ENCODE assay signal across 12 cellular contexts in the genomic region with DNA sequence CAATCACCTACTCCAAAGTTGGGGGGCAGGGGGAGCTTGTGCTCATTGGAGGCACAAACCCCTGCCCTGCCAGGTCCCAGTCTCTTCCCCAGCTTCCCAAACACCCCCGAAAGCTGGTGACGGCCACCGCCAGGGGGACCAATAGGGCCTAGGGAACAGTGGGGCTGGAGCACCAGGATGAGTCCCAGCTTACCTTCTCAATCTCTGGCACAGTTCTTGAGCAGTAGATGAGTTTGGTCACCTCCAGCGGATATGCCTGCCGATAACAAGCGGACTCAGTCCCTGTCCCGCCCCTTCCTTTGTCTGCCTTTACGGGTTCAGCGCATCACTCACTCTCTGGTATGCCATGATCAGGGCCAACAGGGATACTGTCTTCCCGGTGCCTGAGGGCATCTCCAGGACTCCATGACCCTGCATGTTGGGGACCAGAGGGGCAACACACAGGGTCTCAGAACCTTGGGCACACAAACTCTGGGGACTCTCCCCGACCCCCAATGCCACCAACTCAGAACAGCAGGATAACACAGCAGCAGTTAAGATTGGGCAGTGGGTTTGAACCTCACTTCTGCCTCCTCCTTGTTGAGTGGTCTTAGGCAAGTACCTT. TPM values are rescaled to one million over a fixed set of nuclear protein-coding genes. Genes with fewer than 3 reads are reported as not detected.
DNase-seq lines count a peak whose midpoint lies in the region; ATAC-seq, FAIRE-seq and TF ChIP-seq lines count a peak whose summit lies in the region.
"Had no signal": no experiment of that assay in that cellular context is flagged by ENCODE, and none has a peak within 500 bp of the region (broad histone marks: within the 10 kb centered on the region; RNA-seq: fewer than 3 reads in every experiment).

No MANE protein-coding gene starts in this region.

- H3K18ac ChIP-seq in H1 (ENCODE audit: extremely low read depth, low read length): no peak overlapping the region

- H3K36me3 Mint-ChIP-seq in activated naive CD4-positive, alpha-beta T cell treated with anti-CD3 and anti-CD28 coated beads for 36 hours (ENCODE audit: low read depth): no peaks in the 10 kb centered on the region
- no peaks in the 10 kb centered on the region for H3K36me3 Mint-ChIP-seq in activated naive CD4-positive, alpha-beta T cell treated with anti-CD3 and anti-CD28 coated beads, Interleukin-2, amount 50 U/mL, for 72 hours
- peaks cover 6% of the 10 kb centered on the region for H3K36me3 Mint-ChIP-seq in stimulated activated effector memory CD8-positive, alpha-beta T cell treated with anti-CD3 and anti-CD28 coated beads, Interleukin-12 subunit alpha, Interleukin-12 subunit beta, amount 100 ng/mL, for 72 hours

- H2BK12ac ChIP-seq in H1 (ENCODE audit: low read depth, low read length): no peak overlapping the region

- no peak for TF ChIP-seq EP300 in H1 (IDR thresholded peaks at IDR 0.05; ENCODE audit: borderline replicate concordance in 1 of 2, low read depth in 2 of 2, low read length in 2 of 2)

- CTCF ChIA-PET in activated naive CD4-positive, alpha-beta T cell treated with anti-CD3 and anti-CD28 coated beads for 36 hours (lab: Charles Lee): interaction anchor here (0.6 kb wide), 1 partner anchor 66 kb away, joined by 3 read pairs; no protein-coding TSS in a partner anchor
- CTCF ChIA-PET in H1 (lab: Charles Lee; ENCODE audit: partially characterized antibody): interaction anchor here (0.5 to 2.5 kb wide), 10 partner anchors 13 to 295 kb away, joined by 3 to 9 read pairs (median 4); a partner anchor contains a TSS

- no peak overlapping the region for H4K5ac ChIP-seq in H1 (ENCODE audit: insufficient read length, low read depth, low read length)

- FAIRE-seq in H1 (lab: Jason Lieb, UNC) (no peak), frontal cortex (lab: Jason Lieb, UNC) (no peak)

- H3K27ac ChIP-seq in H1 (ENCODE audit: low read depth, low read length): no peak overlapping the region
- H3K27ac ChIP-seq: heart right ventricle had no signal

- H3K27me3 Mint-ChIP-seq in activated naive CD4-positive, alpha-beta T cell treated with anti-CD3 and anti-CD28 coated beads for 36 hours (ENCODE audit: low read depth): no peaks in the 10 kb centered on the region

- 0 out of 2 replicates have a peak, but pooled peaks cover 2% of the 10 kb centered on the region for H3K23me2 ChIP-seq in H1 (ENCODE audit: low read depth, low read length)

- WGBS in H1 (ENCODE audit: extremely low coverage in 1 of 2, insufficient coverage in 1 of 2, insufficient read length in 1 of 2, insufficient replicate concordance in 2 of 2, low coverage in 1 of 2, low lambda C conversion rate in 2 of 2, missing lambda C conversion rate in 1 of 2), 2 experiments: 89% methylated on average over 11 of the region's 11 CpGs; no CpG with 5 or more reads in 1 of the 2 experiments

- H2BK5ac ChIP-seq in H1 (ENCODE audit: low read depth, low read length): no peak overlapping the region

- H2BK15ac ChIP-seq in H1 (ENCODE audit: low read length): no peak overlapping the region

- 0 out of 7 replicates have a peak overlapping the region, but pooled peaks of 1 of the 4 experiments have one; percentile 32 for H3K9ac ChIP-seq in H1 (replicated peaks in 1 of 4; ENCODE audit: extremely low read depth in 1 of 4, low read depth in 3 of 4, low read length in 3 of 4)

- TF ChIP-seq RAD21 in H1 (IDR thresholded peaks at IDR 0.05 in 1 of 2, conservative IDR thresholded peaks at IDR 0.05 in 1 of 2; ENCODE audit: low read depth in 2 of 2, low read length in 2 of 2): peak; percentile 16 to 35; a peak in 2 of 4 replicates

- no peaks in the 10 kb centered on the region for H3K9me3 ChIP-seq in H1 (ENCODE audit: insufficient read depth in 2 of 2, low read depth in 1 of 2, low read length in 1 of 2)
- H3K9me3 ChIP-seq: heart right ventricle had no signal

- ATAC-seq in activated naive CD4-positive, alpha-beta T cell treated with anti-CD3 and anti-CD28 coated beads, Interleukin-2, amount 50 U/mL, for 72 hours: no peak
- no peak for ATAC-seq in stimulated activated effector memory CD8-positive, alpha-beta T cell treated with anti-CD3 and anti-CD28 coated beads, Interleukin-12 subunit alpha, Interleukin-12 subunit beta, amount 100 ng/mL, for 72 hours
- no peak for ATAC-seq in HG02885 (IDR thresholded peaks at IDR 0.05; ENCODE audit: poor library complexity, unreplicated experiment)
- no peak for ATAC-seq in HG03025 (IDR thresholded peaks at IDR 0.05; ENCODE audit: low FRiP score, unreplicated experiment)
- ATAC-seq: heart right ventricle had no signal

- no peak overlapping the region for H3K56ac ChIP-seq in H1 (replicated peaks; ENCODE audit: insufficient read length, low read depth, low read length)

- peaks cover 5% of the 10 kb centered on the region for H3K4me1 Mint-ChIP-seq in activated naive CD4-positive, alpha-beta T cell treated with anti-CD3 and anti-CD28 coated beads for 36 hours (ENCODE audit: low read depth)
- peaks cover 11% of the 10 kb centered on the region for H3K4me1 Mint-ChIP-seq in stimulated activated effector memory CD8-positive, alpha-beta T cell treated with anti-CD3 and anti-CD28 coated beads, Interleukin-12 subunit alpha, Interleukin-12 subunit beta, amount 100 ng/mL, for 72 hours

- no peak overlapping the region for H2BK20ac ChIP-seq in H1 (ENCODE audit: low read length)

- peak; percentile 23 to 37 (median 26); a peak in 3 of 4 replicates for TF ChIP-seq CTCF in H1 (IDR thresholded peaks at IDR 0.05; ENCODE audit: control extremely low read depth in 1 of 3, insufficient read depth in 1 of 3, low read depth in 1 of 3, low read length in 3 of 3)

- H3K14ac ChIP-seq in H1 (ENCODE audit: insufficient read length): no peak overlapping the region

- peaks cover 0 to 14% of the 10 kb centered on the region in 2 experiments; a peak in 1 of 4 replicates for H3K79me2 ChIP-seq in H1 (ENCODE audit: control insufficient read depth in 1 of 2, insufficient read depth in 2 of 2, low read length in 2 of 2)

- no peak for TF ChIP-seq POLR2A in H1 (IDR thresholded peaks at IDR 0.05; ENCODE audit: control extremely low read depth in 1 of 2, low read depth in 2 of 2, low read length in 2 of 2)

- peaks cover 5 to 13% of the 10 kb centered on the region in 2 experiments for H4K20me1 ChIP-seq in H1 (replicated peaks in 1 of 2; ENCODE audit: control insufficient read depth in 1 of 2, insufficient read depth in 2 of 2, low read length in 2 of 2)

- H3K23ac ChIP-seq in H1 (ENCODE audit: insufficient read length): no peak overlapping the region

- H2AFZ ChIP-seq in H1 (ENCODE audit: low read length): no peak overlapping the region

- H3K36me3 ChIP-seq in H1 (ENCODE audit: control insufficient read depth in 2 of 4, insufficient read depth in 4 of 4, low read length in 3 of 4): peaks cover 3 to 34% (median 14%) of the 10 kb centered on the region in 4 experiments; a peak in 6 of 8 replicates

- DNase-seq in activated naive CD4-positive, alpha-beta T cell treated with anti-CD3 and anti-CD28 coated beads for 36 hours: no peak
- DNase-seq in activated naive CD4-positive, alpha-beta T cell treated with anti-CD3 and anti-CD28 coated beads, Interleukin-2, amount 50 U/mL, for 72 hours (ENCODE audit: low spot score in 2 of 2): no peak
- DNase-seq in NCI-H69 (lab: John Stamatoyannopoulos, UW) (peak; percentile 17), H1 (ENCODE audit: low read depth in 1 of 2, low spot score in 2 of 2) (no peak), frontal cortex (ENCODE audit: low spot score in 2 of 2) (no peak)
- no peak for DNase-seq in stimulated activated effector memory CD8-positive, alpha-beta T cell treated with anti-CD3 and anti-CD28 coated beads, Interleukin-12 subunit alpha, Interleukin-12 subunit beta, amount 100 ng/mL, for 72 hours (ENCODE audit: low spot score in 2 of 2)
- DNase-seq: heart right ventricle, NCI-H1105 had no signal

- H3K4me2 ChIP-seq in H1 (ENCODE audit: insufficient read depth in 1 of 2, low read depth in 2 of 2, low read length in 2 of 2): peak overlapping the region; percentile 29 to 86

- no peak overlapping the region for H3K27ac Mint-ChIP-seq in activated naive CD4-positive, alpha-beta T cell treated with anti-CD3 and anti-CD28 coated beads for 36 hours
- no peak overlapping the region for H3K27ac Mint-ChIP-seq in activated naive CD4-positive, alpha-beta T cell treated with anti-CD3 and anti-CD28 coated beads, Interleukin-2, amount 50 U/mL, for 72 hours
- H3K27ac Mint-ChIP-seq in stimulated activated effector memory CD8-positive, alpha-beta T cell treated with anti-CD3 and anti-CD28 coated beads, Interleukin-12 subunit alpha, Interleukin-12 subunit beta, amount 100 ng/mL, for 72 hours: no peak overlapping the region

- H2AK5ac ChIP-seq in H1 (ENCODE audit: low read depth, low read length): no peak overlapping the region

- peak overlapping the region; percentile 53 for H3K4me3 Mint-ChIP-seq in activated naive CD4-positive, alpha-beta T cell treated with anti-CD3 and anti-CD28 coated beads for 36 hours
- H3K4me3 Mint-ChIP-seq in stimulated activated effector memory CD8-positive, alpha-beta T cell treated with anti-CD3 and anti-CD28 coated beads, Interleukin-12 subunit alpha, Interleukin-12 subunit beta, amount 100 ng/mL, for 72 hours: peak overlapping the region; percentile 37

- H3K4ac ChIP-seq in H1 (replicated peaks; ENCODE audit: insufficient read length, low read depth, low read length): no peak overlapping the region

- no peak overlapping the region for H4K8ac ChIP-seq in H1 (ENCODE audit: extremely low read depth, insufficient read depth, low read length)

- H3K79me1 ChIP-seq in H1 (ENCODE audit: low read depth, low read length): peaks cover 6% of the 10 kb centered on the region; the same call in 1 of the 2 replicates

- peaks cover 0 to 3% (median 0%) of the 10 kb centered on the region in 4 experiments; a peak in 4 of 7 replicates for H3K4me1 ChIP-seq in H1 (replicated peaks in 1 of 4; ENCODE audit: control insufficient read depth in 3 of 4, insufficient read depth in 4 of 4, low read length in 3 of 4)

- no peaks in the 10 kb centered on the region for H3K27me3 ChIP-seq in H1 (replicated peaks in 1 of 4; ENCODE audit: control insufficient read depth in 3 of 4, extremely low read depth in 1 of 4, insufficient read depth in 3 of 4, low read length in 3 of 4)
- H3K27me3 ChIP-seq: heart right ventricle had no signal

- POLR2A ChIA-PET in H1 (lab: Charles Lee; ENCODE audit: partially characterized antibody): interaction anchor here (0.7 to 5.8 kb wide), 7 partner anchors 8 to 80 kb away, joined by 3 to 36 read pairs (median 5); no protein-coding TSS in a partner anchor

- no peak overlapping the region for H4K91ac ChIP-seq in H1 (replicated peaks; ENCODE audit: insufficient read length, low read length)

- intact Hi-C loops in activated naive CD4-positive, alpha-beta T cell treated with anti-CD3 and anti-CD28 coated beads for 36 hours (cut with micrococcal nuclease): no loop called here

- peak overlapping the region in 2 of 4 experiments; percentile 2 to 93; a peak in 2 of 8 replicates for H3K4me3 ChIP-seq in H1 (ENCODE audit: extremely low read depth in 1 of 4, insufficient read depth in 2 of 4, low read depth in 3 of 4, low read length in 4 of 4)

- H2BK120ac ChIP-seq in H1 (replicated peaks; ENCODE audit: low read depth, low read length): no peak overlapping the region

- no peaks in the 10 kb centered on the region for H3K9me3 Mint-ChIP-seq in activated naive CD4-positive, alpha-beta T cell treated with anti-CD3 and anti-CD28 coated beads for 36 hours
- H3K9me3 Mint-ChIP-seq in activated naive CD4-positive, alpha-beta T cell treated with anti-CD3 and anti-CD28 coated beads, Interleukin-2, amount 50 U/mL, for 72 hours: no peaks in the 10 kb centered on the region
- H3K9me3 Mint-ChIP-seq in stimulated activated effector memory CD8-positive, alpha-beta T cell treated with anti-CD3 and anti-CD28 coated beads, Interleukin-12 subunit alpha, Interleukin-12 subunit beta, amount 100 ng/mL, for 72 hours: no peaks in the 10 kb centered on the region

RNA-seq across cellular contexts. Expression of a gene that starts 1.5 kb away (rescaled TPM):
- total RNA-seq in activated naive CD4-positive, alpha-beta T cell treated with anti-CD3 and anti-CD28 coated beads for 36 hours: 10 to 100 TPM; 20.6 to 22.9 TPM
- total RNA-seq in activated naive CD4-positive, alpha-beta T cell treated with anti-CD3 and anti-CD28 coated beads, Interleukin-2, amount 50 U/mL, for 72 hours: 10 to 100 TPM; 26.3 to 27.1 TPM
- 93.4 and 107 TPM in 2 replicates for total RNA-seq in H1 (2021; fragmentation: NEBNext Ultra II Directional; extraction: Animal tissue kit (Norgen Biotek cat#: 25700))
- 117 and 197 TPM in 2 replicates for polyA plus RNA-seq in H1 (2011; rRNA removed)
- polyA plus RNA-seq in H1 (2011; cell fraction: cytosol; rRNA removed): 88.3 TPM
- 444 TPM for polyA plus RNA-seq in H1 (2011; cell fraction: nucleus; rRNA removed)
- polyA plus RNA-seq in H1 (2012, experiment 1 of 2): 88.6 to 99.0 TPM (median 95.0 TPM) in 4 replicates
- 70.3 TPM for polyA plus RNA-seq in H1 (2012, experiment 2 of 2)
- polyA plus RNA-seq in H1 (2013, experiment 1 of 2): 71.7 TPM
- 65.8 TPM for polyA plus RNA-seq in H1 (2013, experiment 2 of 2)
- polyA minus RNA-seq in H1 (2011; rRNA and poly(A)+ RNA removed): 136 and 156 TPM in 2 replicates
- 49.8 TPM for polyA minus RNA-seq in H1 (2011; cell fraction: cytosol; rRNA and poly(A)+ RNA removed)
- polyA minus RNA-seq in H1 (2011; cell fraction: nucleus; rRNA and poly(A)+ RNA removed): 65.9 TPM
- 14.3 TPM for total RNA-seq in frontal cortex

RNA-seq across cellular contexts. Expression of a gene that starts 28.3 kb away (rescaled TPM):
- total RNA-seq in activated naive CD4-positive, alpha-beta T cell treated with anti-CD3 and anti-CD28 coated beads for 36 hours: not detected
- total RNA-seq in activated naive CD4-positive, alpha-beta T cell treated with anti-CD3 and anti-CD28 coated beads, Interleukin-2, amount 50 U/mL, for 72 hours: under 1 TPM in 1 of 2 donors, not detected in 1; 0.35 TPM
- 2.8 and 3.2 TPM in 2 replicates for total RNA-seq in H1 (2021; fragmentation: NEBNext Ultra II Directional; extraction: Animal tissue kit (Norgen Biotek cat#: 25700))
- polyA plus RNA-seq in H1 (2011; rRNA removed): 1.3 and 2.4 TPM in 2 replicates
- polyA plus RNA-seq in H1 (2011; cell fraction: cytosol; rRNA removed): 2.7 TPM
- polyA plus RNA-seq in H1 (2011; cell fraction: nucleus; rRNA removed): 3.0 TPM
- 0.50 to 1.9 TPM (median 1.8 TPM) in 4 replicates for polyA plus RNA-seq in H1 (2012, experiment 1 of 2)
- polyA plus RNA-seq in H1 (2012, experiment 2 of 2): 2.0 TPM
- polyA plus RNA-seq in H1 (2013, experiment 1 of 2): 3.0 TPM
- polyA plus RNA-seq in H1 (2013, experiment 2 of 2): 2.4 TPM
- 0.41 and 0.50 TPM in 2 replicates for polyA minus RNA-seq in H1 (2011; rRNA and poly(A)+ RNA removed)
- polyA minus RNA-seq in H1 (2011; cell fraction: cytosol; rRNA and poly(A)+ RNA removed): 1.0 TPM
- polyA minus RNA-seq in H1 (2011; cell fraction: nucleus; rRNA and poly(A)+ RNA removed): 1.00 TPM
- 0.41 TPM for total RNA-seq in frontal cortex
- total RNA-seq: cardiac septum, subcutaneous adipose tissue had no signal

RNA-seq across cellular contexts. Expression of a gene that starts 36.0 kb away (rescaled TPM):
- 1 to 10 TPM; 4.0 to 4.8 TPM for total RNA-seq in activated naive CD4-positive, alpha-beta T cell treated with anti-CD3 and anti-CD28 coated beads for 36 hours
- total RNA-seq in activated naive CD4-positive, alpha-beta T cell treated with anti-CD3 and anti-CD28 coated beads, Interleukin-2, amount 50 U/mL, for 72 hours: 10 to 100 TPM; 10.9 to 52.2 TPM
- 15.3 and 18.4 TPM in 2 replicates for total RNA-seq in H1 (2021; fragmentation: NEBNext Ultra II Directional; extraction: Animal tissue kit (Norgen Biotek cat#: 25700))
- 9.1 and 20.4 TPM in 2 replicates for polyA plus RNA-seq in H1 (2011; rRNA removed)
- polyA plus RNA-seq in H1 (2011; cell fraction: cytosol; rRNA removed): 12.5 TPM
- 39.1 TPM for polyA plus RNA-seq in H1 (2011; cell fraction: nucleus; rRNA removed)
- polyA plus RNA-seq in H1 (2012, experiment 1 of 2): 25.0 to 32.4 TPM (median 29.9 TPM) in 4 replicates
- polyA plus RNA-seq in H1 (2012, experiment 2 of 2): 28.1 TPM
- polyA plus RNA-seq in H1 (2013, experiment 1 of 2): 35.0 TPM
- 27.2 TPM for polyA plus RNA-seq in H1 (2013, experiment 2 of 2)
- 4.3 and 7.5 TPM in 2 replicates for polyA minus RNA-seq in H1 (2011; rRNA and poly(A)+ RNA removed)
- 19.8 TPM for polyA minus RNA-seq in H1 (2011; cell fraction: cytosol; rRNA and poly(A)+ RNA removed)
- polyA minus RNA-seq in H1 (2011; cell fraction: nucleus; rRNA and poly(A)+ RNA removed): 12.2 TPM
- total RNA-seq in frontal cortex: under 0.01 TPM

RNA-seq across cellular contexts. Expression of a gene that starts 37.6 kb away (rescaled TPM):
- 1 to 10 TPM; 7.4 to 7.6 TPM for total RNA-seq in activated naive CD4-positive, alpha-beta T cell treated with anti-CD3 and anti-CD28 coated beads for 36 hours
- total RNA-seq in activated naive CD4-positive, alpha-beta T cell treated with anti-CD3 and anti-CD28 coated beads, Interleukin-2, amount 50 U/mL, for 72 hours: 10 to 100 TPM in 1 of 2 donors, 1 to 10 TPM in 1; 6.8 to 14.1 TPM
- total RNA-seq in H1 (2021; fragmentation: NEBNext Ultra II Directional; extraction: Animal tissue kit (Norgen Biotek cat#: 25700)): 34.8 and 38.0 TPM in 2 replicates
- 16.8 and 18.4 TPM in 2 replicates for polyA plus RNA-seq in H1 (2011; rRNA removed)
- polyA plus RNA-seq in H1 (2011; cell fraction: cytosol; rRNA removed): 16.6 TPM
- 10.3 TPM for polyA plus RNA-seq in H1 (2011; cell fraction: nucleus; rRNA removed)
- polyA plus RNA-seq in H1 (2012, experiment 1 of 2): 20.0 to 27.9 TPM (median 23.6 TPM) in 4 replicates
- 18.3 TPM for polyA plus RNA-seq in H1 (2012, experiment 2 of 2)
- polyA plus RNA-seq in H1 (2013, experiment 1 of 2): 42.2 TPM
- 43.6 TPM for polyA plus RNA-seq in H1 (2013, experiment 2 of 2)
- 8.2 and 8.3 TPM in 2 replicates for polyA minus RNA-seq in H1 (2011; rRNA and poly(A)+ RNA removed)
- 21.5 TPM for polyA minus RNA-seq in H1 (2011; cell fraction: cytosol; rRNA and poly(A)+ RNA removed)
- polyA minus RNA-seq in H1 (2011; cell fraction: nucleus; rRNA and poly(A)+ RNA removed): 14.5 TPM
- total RNA-seq in frontal cortex: 3.7 TPM

RNA-seq across cellular contexts. Expression of a gene that starts 46.2 kb away (rescaled TPM):
- total RNA-seq in activated naive CD4-positive, alpha-beta T cell treated with anti-CD3 and anti-CD28 coated beads for 36 hours: not detected
- not detected for total RNA-seq in activated naive CD4-positive, alpha-beta T cell treated with anti-CD3 and anti-CD28 coated beads, Interleukin-2, amount 50 U/mL, for 72 hours
- not detected in 2 replicates for total RNA-seq in H1 (2021; fragmentation: NEBNext Ultra II Directional; extraction: Animal tissue kit (Norgen Biotek cat#: 25700))
- 0.08 and 0.09 TPM in 2 replicates for polyA plus RNA-seq in H1 (2011; rRNA removed)
- 0.09 TPM for polyA plus RNA-seq in H1 (2011; cell fraction: cytosol; rRNA removed)
- 0.06 TPM for polyA plus RNA-seq in H1 (2011; cell fraction: nucleus; rRNA removed)
- polyA plus RNA-seq in H1 (2012, experiment 1 of 2): 0.13 to 0.28 TPM in 2 of 4 replicates, not detected in the others
- polyA plus RNA-seq in H1 (2012, experiment 2 of 2): 0.09 TPM
- 0.06 TPM for polyA plus RNA-seq in H1 (2013, experiment 1 of 2)
- 0.06 TPM for polyA plus RNA-seq in H1 (2013, experiment 2 of 2)
- polyA minus RNA-seq in H1 (2011; rRNA and poly(A)+ RNA removed): not detected in 2 replicates
- polyA minus RNA-seq in H1 (2011; cell fraction: cytosol; rRNA and poly(A)+ RNA removed): not detected
- not detected for polyA minus RNA-seq in H1 (2011; cell fraction: nucleus; rRNA and poly(A)+ RNA removed)
- not detected for total RNA-seq in frontal cortex
- total RNA-seq: subcutaneous adipose tissue had no signal
